ENCODE assay signal across 9 cellular contexts in the genomic region with DNA sequence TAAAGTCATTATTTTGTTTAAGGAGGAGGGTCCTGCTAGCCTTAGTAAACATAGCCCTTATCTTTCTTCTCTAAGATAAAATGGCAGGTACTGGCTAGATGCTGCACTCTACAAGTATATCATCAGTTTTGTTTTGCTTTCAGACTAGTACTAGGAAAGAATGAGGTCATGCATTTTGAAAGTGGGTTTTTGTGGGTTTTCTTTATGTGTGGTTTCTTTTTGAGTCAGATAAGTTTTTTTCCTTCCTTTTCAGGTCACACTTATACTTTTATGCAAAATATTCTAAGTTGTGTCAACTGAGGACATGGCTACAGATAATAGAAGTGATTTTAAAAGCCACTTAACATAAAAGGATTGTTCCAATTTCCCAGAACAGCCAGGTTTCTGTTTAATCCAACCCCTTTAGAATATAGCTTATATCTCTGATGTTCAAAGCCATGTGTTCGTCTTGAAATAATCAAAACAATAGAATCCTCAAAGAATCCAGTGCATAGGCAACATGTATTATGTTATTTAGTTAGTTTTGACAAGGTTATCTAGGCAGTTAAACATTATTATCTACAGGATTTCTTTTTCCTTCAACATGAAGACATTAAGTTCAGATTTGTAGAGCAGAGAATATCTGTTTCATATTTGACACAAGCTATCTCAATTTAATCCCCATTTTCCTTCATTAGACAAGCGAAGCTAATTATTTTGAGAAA.
DNase-seq lines count a peak whose midpoint lies in the region; ATAC-seq, FAIRE-seq and TF ChIP-seq lines count a peak whose summit lies in the region.
"Had no signal": no experiment of that assay in that cellular context is flagged by ENCODE, and none has a peak within 500 bp of the region (broad histone marks: within the 10 kb centered on the region; RNA-seq: fewer than 3 reads in every experiment).

No MANE protein-coding gene starts in this region.

- H3K9ac ChIP-seq in BLaER1 (no peak overlapping the region), GM12878 (ENCODE audit: control insufficient read depth, insufficient read depth, low read length) (no peak overlapping the region), H9 (ENCODE audit: extremely low read depth, insufficient read length, low read length) (no peak overlapping the region)
- H3K9ac ChIP-seq: parathyroid adenoma had no signal

- H3K4me1 ChIP-seq in BLaER1 (peaks cover 14% of the 10 kb centered on the region), GM12878 (ENCODE audit: control insufficient read depth, insufficient read depth, low read length) (peaks cover 5% of the 10 kb centered on the region), H9 (ENCODE audit: insufficient read depth, low read length) (no peaks in the 10 kb centered on the region; the same call in 1 of the 2 replicates)
- H3K4me1 ChIP-seq: parathyroid adenoma had no signal

- H3K79me2 ChIP-seq in GM12878 (ENCODE audit: control insufficient read depth, insufficient read depth, low read length) (no peaks in the 10 kb centered on the region), H9 (ENCODE audit: insufficient read depth, low read length) (no peaks in the 10 kb centered on the region)
- H3K79me2 ChIP-seq: parathyroid adenoma had no signal

- H3K27ac Mint-ChIP-seq in effector memory CD8-positive, alpha-beta T cell, result no peak overlapping the region
- H3K27ac Mint-ChIP-seq in activated naive CD4-positive, alpha-beta T cell treated with anti-CD3 and anti-CD28 coated beads, Interleukin-2, amount 10 ng/mL, durations not matched to agents 7 days and 5 days, result no peak overlapping the region
- no peak overlapping the region for H3K27ac Mint-ChIP-seq in H9

- no peak overlapping the region for H3K18ac ChIP-seq in H9 (ENCODE audit: insufficient read length, low read depth, low read length)

- TF ChIP-seq EP300 in GM12878 (IDR thresholded peaks at IDR 0.05; ENCODE audit: borderline replicate concordance in 1 of 2, control insufficient read depth in 1 of 2, low read depth in 2 of 2, low read length in 2 of 2), result peak; percentile 38 to 71; a peak in 2 of 4 replicates

- no peaks in the 10 kb centered on the region for H3K27me3 Mint-ChIP-seq in effector memory CD8-positive, alpha-beta T cell
- no peaks in the 10 kb centered on the region for H3K27me3 Mint-ChIP-seq in activated naive CD4-positive, alpha-beta T cell treated with anti-CD3 and anti-CD28 coated beads, Interleukin-2, amount 10 ng/mL, durations not matched to agents 7 days and 5 days
- no peaks in the 10 kb centered on the region for H3K27me3 Mint-ChIP-seq in H9 (ENCODE audit: low read depth)

- H3K23me2 ChIP-seq in H9 (ENCODE audit: insufficient read length, low read depth, low read length, poor library complexity, severe bottlenecking), result no peaks in the 10 kb centered on the region

- no peak overlapping the region for H2BK20ac ChIP-seq in H9 (ENCODE audit: low read depth, low read length, poor library complexity, severe bottlenecking)

- peaks cover 0 to 3% of the 10 kb centered on the region in 2 donors for H3K9me3 Mint-ChIP-seq in effector memory CD8-positive, alpha-beta T cell
- no peaks in the 10 kb centered on the region for H3K9me3 Mint-ChIP-seq in activated naive CD4-positive, alpha-beta T cell treated with anti-CD3 and anti-CD28 coated beads, Interleukin-2, amount 10 ng/mL, durations not matched to agents 7 days and 5 days
- 0 out of 5 replicates have a peak, but pooled peaks cover 0 to 2% of the 10 kb centered on the region in 2 experiments for H3K9me3 Mint-ChIP-seq in H9

- no peaks in the 10 kb centered on the region for H3K4me1 Mint-ChIP-seq in effector memory CD8-positive, alpha-beta T cell (ENCODE audit: low read depth in 2 of 2)
- peaks cover 12% of the 10 kb centered on the region for H3K4me1 Mint-ChIP-seq in activated naive CD4-positive, alpha-beta T cell treated with anti-CD3 and anti-CD28 coated beads, Interleukin-2, amount 10 ng/mL, durations not matched to agents 7 days and 5 days
- H3K4me1 Mint-ChIP-seq in H9, result no peaks in the 10 kb centered on the region; a peak in 1 of 4 replicates

- POLR2A ChIA-PET in GM12878 (lab: Charles Lee), result no interaction called here

- no peak overlapping the region for H3K4me3 ChIP-seq in BLaER1
- no peak overlapping the region for H3K4me3 ChIP-seq in GM12878

- peak; percentile 70 for DNase-seq in GM12878 (ENCODE audit: low read depth, low spot score)
- no peak for DNase-seq in nucleus accumbens (lab: John Stamatoyannopoulos, UW)
- no peak for DNase-seq in effector memory CD8-positive, alpha-beta T cell
- DNase-seq in activated naive CD4-positive, alpha-beta T cell treated with anti-CD3 and anti-CD28 coated beads, Interleukin-2, amount 10 ng/mL, durations not matched to agents 7 days and 5 days, result no peak
- DNase-seq in H9, result no peak

- H3K79me1 ChIP-seq in H9 (ENCODE audit: insufficient read depth, low read depth, low read length, poor library complexity, severe bottlenecking), result no peaks in the 10 kb centered on the region

- H2BK15ac ChIP-seq in H9 (ENCODE audit: low read depth, low read length), result no peak overlapping the region

- no TSS peak for BruUV-seq in GM12878 (replicated peaks; lab: Mats Ljungman, UMichigan)

- TF ChIP-seq POLR2A in GM12878 (IDR thresholded peaks at IDR 0.05; ENCODE audit: low read depth, low read length), result no peak

- no peak overlapping the region for H3K4ac ChIP-seq in H9 (ENCODE audit: low read depth, low read length)

- RAD21 ChIA-PET in GM12878 (lab: Charles Lee; ENCODE audit: unreplicated experiment), result interaction anchor here (0.6 kb wide), 1 partner anchor 356 kb away, joined by 3 read pairs; no protein-coding TSS in a partner anchor

- intact Hi-C loops in GM12878 (cut with micrococcal nuclease; ENCODE audit: unreplicated experiment), result loop anchor here (5.0 kb wide), 1 partner anchor 405 kb away; a partner anchor contains a TSS

- H3K27me3 ChIP-seq in BLaER1 (no peaks in the 10 kb centered on the region), GM12878 (replicated peaks in 1 of 2; ENCODE audit: control insufficient read depth in 2 of 2, insufficient read depth in 2 of 2, low read length in 1 of 2) (no peaks in the 10 kb centered on the region), H9 (ENCODE audit: insufficient read depth, low read length) (no peaks in the 10 kb centered on the region)

- TF ChIP-seq CTCF in GM12878 (IDR thresholded peaks at IDR 0.05 in 2 of 3, conservative IDR thresholded peaks at IDR 0.05 in 1 of 3; ENCODE audit: control insufficient read depth in 2 of 3, extremely low read depth in 1 of 3, insufficient read depth in 1 of 3, low read depth in 3 of 3, low read length in 3 of 3), result no peak
- TF ChIP-seq CTCF in H9 (conservative IDR thresholded peaks at IDR 0.05), result no peak

- no peak overlapping the region for H2AK5ac ChIP-seq in H9 (ENCODE audit: insufficient read length, low read length)

- SMC1A ChIA-PET in GM12878 (lab: Charles Lee; ENCODE audit: uncharacterized antibody, unreplicated experiment), result interaction anchor here (0.8 to 1.4 kb wide), 5 partner anchors 12 to 65 kb away, joined by 3 to 4 read pairs (median 3); no protein-coding TSS in a partner anchor

- H4K20me1 ChIP-seq in BLaER1 (no peaks in the 10 kb centered on the region), GM12878 (ENCODE audit: control insufficient read depth, insufficient read depth) (no peaks in the 10 kb centered on the region), H9 (ENCODE audit: control insufficient read depth, insufficient read depth, insufficient read length) (no peaks in the 10 kb centered on the region)

- H3K36me3 ChIP-seq in BLaER1, result no peaks in the 10 kb centered on the region
- no peaks in the 10 kb centered on the region for H3K36me3 ChIP-seq in GM12878 (ENCODE audit: control insufficient read depth in 2 of 2, insufficient read depth in 2 of 2, low read length in 1 of 2)

- CTCF ChIA-PET in GM12878 (lab: Yijun Ruan, JAX), result interaction anchor here (0.8 to 1.2 kb wide), 2 partner anchors 24 to 406 kb away, joined by 3 to 4 read pairs; a partner anchor contains a TSS
- CTCF ChIA-PET in activated naive CD4-positive, alpha-beta T cell treated with anti-CD3 and anti-CD28 coated beads, Interleukin-2, amount 10 ng/mL, durations not matched to agents 7 days and 5 days (lab: Charles Lee), result interaction anchor here (0.7 kb wide), 1 partner anchor 533 kb away, joined by 3 read pairs; no protein-coding TSS in a partner anchor

- H2AFZ ChIP-seq in GM12878 (ENCODE audit: control insufficient read depth, low read depth, low read length), result no peak overlapping the region
- H2AFZ ChIP-seq in H9 (ENCODE audit: low read length), result no peak overlapping the region
- H2AFZ ChIP-seq: parathyroid adenoma had no signal

- H4K91ac ChIP-seq in H9 (ENCODE audit: insufficient read length, low read depth, low read length), result no peak overlapping the region

- H3K4me2 ChIP-seq in BLaER1 (peak overlapping the region; percentile 24), GM12878 (ENCODE audit: control insufficient read depth, insufficient read depth) (peak overlapping the region; percentile 47; the same call in 1 of the 2 replicates), H9 (ENCODE audit: insufficient read depth, insufficient read length, low read length) (no peak overlapping the region)

- H3K4me3 Mint-ChIP-seq in effector memory CD8-positive, alpha-beta T cell, result no peak overlapping the region
- no peak overlapping the region for H3K4me3 Mint-ChIP-seq in activated naive CD4-positive, alpha-beta T cell treated with anti-CD3 and anti-CD28 coated beads, Interleukin-2, amount 10 ng/mL, durations not matched to agents 7 days and 5 days
- no peak overlapping the region for H3K4me3 Mint-ChIP-seq in H9

- no peak overlapping the region for H4K8ac ChIP-seq in H9 (replicated peaks; ENCODE audit: insufficient read length, low read depth, low read length)

- 19% methylated on average over 2 of the region's 2 CpGs for WGBS in GM12878 (ENCODE audit: insufficient coverage, insufficient replicate concordance, low lambda C conversion rate, missing lambda C conversion rate)
- WGBS in H9 (ENCODE audit: extremely low coverage, insufficient read length, low lambda C conversion rate), result no CpG with 5 or more reads among the region's 2 CpGs

- H3K23ac ChIP-seq in H9 (ENCODE audit: insufficient read length, low read depth, low read length), result no peak overlapping the region

- H3K27ac ChIP-seq in BLaER1 (no peak overlapping the region), GM12878 (ENCODE audit: control insufficient read depth, insufficient read depth) (no peak overlapping the region), H9 (ENCODE audit: insufficient read length, low read depth, low read length) (no peak overlapping the region)
- H3K27ac ChIP-seq: parathyroid adenoma had no signal

- no peaks in the 10 kb centered on the region for H3K36me3 Mint-ChIP-seq in effector memory CD8-positive, alpha-beta T cell (ENCODE audit: insufficient read depth)
- H3K36me3 Mint-ChIP-seq in activated naive CD4-positive, alpha-beta T cell treated with anti-CD3 and anti-CD28 coated beads, Interleukin-2, amount 10 ng/mL, durations not matched to agents 7 days and 5 days, result no peaks in the 10 kb centered on the region
- H3K36me3 Mint-ChIP-seq in H9 (ENCODE audit: insufficient read depth in 1 of 3, low read depth in 3 of 3), result peaks cover 0 to 2% (median 0%) of the 10 kb centered on the region in 3 experiments; a peak in 3 of 7 replicates

- no peak overlapping the region for H3K14ac ChIP-seq in H9 (ENCODE audit: insufficient read depth, low read length)

- ATAC-seq in GM19395 (IDR thresholded peaks at IDR 0.05; ENCODE audit: unreplicated experiment), result peak; percentile 92
- ATAC-seq in HG03175 (IDR thresholded peaks at IDR 0.05; ENCODE audit: unreplicated experiment), result peak; percentile 97
- ATAC-seq in GM12878, result peak; percentile 92
- ATAC-seq in effector memory CD8-positive, alpha-beta T cell (replicated peaks), result no peak

- TF ChIP-seq RAD21 in GM12878 (IDR thresholded peaks at IDR 0.05; ENCODE audit: insufficient read depth, low read depth, low read length), result no peak

- H2BK5ac ChIP-seq in H9 (ENCODE audit: insufficient read length, low read length), result no peak overlapping the region

- no peak overlapping the region for H3T11ph ChIP-seq in H9 (ENCODE audit: low read length)

- no peak overlapping the region for H2BK12ac ChIP-seq in H9 (ENCODE audit: insufficient read length, low read depth, low read length)

- H4K5ac ChIP-seq in H9 (ENCODE audit: insufficient read length, low read depth, low read length), result no peak overlapping the region

- in situ Hi-C loops in GM12878 (cut with MboI), result no loop called here

- no peak overlapping the region for H3K56ac ChIP-seq in H9 (ENCODE audit: insufficient read length, low read depth, low read length)

- H3K9me3 ChIP-seq in BLaER1 (no peaks in the 10 kb centered on the region), GM12878 (replicated peaks; ENCODE audit: control insufficient read depth, insufficient read depth, low read length) (no peaks in the 10 kb centered on the region; the same call in 2 of the 3 replicates), H9 (ENCODE audit: control insufficient read depth, low read depth, low read length) (no peaks in the 10 kb centered on the region)

- no peak overlapping the region for H2BK120ac ChIP-seq in H9 (ENCODE audit: low read depth, low read length, poor library complexity, severe bottlenecking)

- peak; percentile 88 for FAIRE-seq in GM12878 (lab: Jason Lieb, UNC)
